Comparison of ENCODE assay signal across 9 cellular contexts in genomic region chr5:68661237-68661636, GRCh38.
DNase-seq lines count a peak whose midpoint lies in the region; ATAC-seq and TF ChIP-seq lines count a peak whose summit lies in the region.
"Had no signal": no experiment of that assay in that cellular context is flagged by ENCODE, and none has a peak within 500 bp of the region (broad histone marks: within the 10 kb centered on the region; RNA-seq: fewer than 3 reads in every experiment).

No MANE protein-coding gene starts in this region.

- H3K27ac Mint-ChIP-seq in neural progenitor cell, result no peak overlapping the region

- H3F3A ChIP-seq in neural progenitor cell (ENCODE audit: low read depth), result no peaks in the 10 kb centered on the region

- H3K4me2 ChIP-seq in mammary epithelial cell (ENCODE audit: insufficient read depth, low read depth, low read length), result no peak overlapping the region
- H3K4me2 ChIP-seq in neural progenitor cell, result no peak overlapping the region

- peak; percentile 60 for TF ChIP-seq CTCF in GM12872 (IDR thresholded peaks at IDR 0.05; ENCODE audit: insufficient read depth, low read depth, low read length)
- TF ChIP-seq CTCF in mammary epithelial cell (conservative IDR thresholded peaks at IDR 0.05 in 1 of 2, IDR thresholded peaks at IDR 0.05 in 1 of 2; ENCODE audit: extremely low read depth in 1 of 2, insufficient read depth in 1 of 2, low read depth in 1 of 2, low read length in 2 of 2), result peak; percentile 41 to 62
- peak; percentile 58 for TF ChIP-seq CTCF in neural progenitor cell (IDR thresholded peaks at IDR 0.05)

- H3K4me1 Mint-ChIP-seq in neural progenitor cell, result no peaks in the 10 kb centered on the region

- DNase-seq in 8988T, result peak; percentile 15
- peak; percentile 32 for DNase-seq in mammary epithelial cell
- DNase-seq in neural progenitor cell (ENCODE audit: low spot score), result peak; percentile 42
- DNase-seq in SK-N-DZ (ENCODE audit: low spot score), result no peak
- no peak for DNase-seq in GDM1 (lab: John Stamatoyannopoulos, UW)

- dilution Hi-C loops in mammary epithelial cell (cut with HindIII; ENCODE audit: low sequenced_read_pairs), result no loop called here

- H4K20me1 ChIP-seq in mammary epithelial cell (ENCODE audit: insufficient read depth, low read length) (no peaks in the 10 kb centered on the region), neural progenitor cell (ENCODE audit: low read depth) (no peaks in the 10 kb centered on the region)

- intact Hi-C loops in mammary epithelial cell (cut with micrococcal nuclease), result loop anchor here (2.0 kb wide), 1 partner anchor 374 kb away; no protein-coding TSS in a partner anchor

- in situ Hi-C loops in mammary epithelial cell (cut with MboI; ENCODE audit: low sequenced_read_pairs in 2 of 2), result loop anchor here (25.0 kb wide), 2 partner anchors 301 to 374 kb away; no protein-coding TSS in a partner anchor

- CTCF ChIA-PET in mammary epithelial cell (lab: Charles Lee; ENCODE audit: low non-redundant PET), result interaction anchor here (0.6 kb wide), 1 partner anchor 17 kb away, joined by 13 read pairs; no protein-coding TSS in a partner anchor

- 100% methylated on average over 2 of the region's 2 CpGs for WGBS in mammary epithelial cell (ENCODE audit: low coverage, missing lambda C conversion rate)

- H3K9ac ChIP-seq in mammary epithelial cell (ENCODE audit: insufficient read depth, low read length) (no peak overlapping the region), neural progenitor cell (no peak overlapping the region)

- H3K27ac ChIP-seq in mammary epithelial cell (ENCODE audit: insufficient read depth, low read depth, low read length) (no peak overlapping the region), neural progenitor cell (no peak overlapping the region)

- ATAC-seq in HG03442 (IDR thresholded peaks at IDR 0.05; ENCODE audit: unreplicated experiment) (peak; percentile 69), HG02623 (IDR thresholded peaks at IDR 0.05; ENCODE audit: unreplicated experiment) (no peak)

- H3K36me3 Mint-ChIP-seq in neural progenitor cell, result no peaks in the 10 kb centered on the region

- H3K36me3 ChIP-seq in mammary epithelial cell (ENCODE audit: insufficient read depth, low read length), result no peaks in the 10 kb centered on the region
- no peaks in the 10 kb centered on the region for H3K36me3 ChIP-seq in neural progenitor cell
- H3K36me3 ChIP-seq: HAP-1 had no signal

- H3K27me3 ChIP-seq in mammary epithelial cell (ENCODE audit: insufficient read depth, low read length), result no peaks in the 10 kb centered on the region
- no peaks in the 10 kb centered on the region for H3K27me3 ChIP-seq in neural progenitor cell

- peaks cover 4% of the 10 kb centered on the region for H3K9me3 Mint-ChIP-seq in neural progenitor cell

- H3K4me3 ChIP-seq in mammary epithelial cell (replicated peaks in 1 of 3; ENCODE audit: insufficient read depth in 1 of 3, low read depth in 2 of 3, low read length in 3 of 3), result no peak overlapping the region
- no peak overlapping the region for H3K4me3 ChIP-seq in neural progenitor cell
- H3K4me3 ChIP-seq: HAP-1 had no signal

- H3K27me3 Mint-ChIP-seq in neural progenitor cell (ENCODE audit: insufficient read depth, low read depth), result no peaks in the 10 kb centered on the region

- no TSS peak for BruUV-seq in mammary epithelial cell (replicated peaks; lab: Mats Ljungman, UMichigan)

- no peaks in the 10 kb centered on the region for H3K79me2 ChIP-seq in mammary epithelial cell (ENCODE audit: insufficient read depth, low read length)
- no peaks in the 10 kb centered on the region for H3K79me2 ChIP-seq in neural progenitor cell (ENCODE audit: low read depth)

- H2AFZ ChIP-seq in mammary epithelial cell (ENCODE audit: low read depth, low read length) (no peak overlapping the region), neural progenitor cell (replicated peaks) (no peak overlapping the region)

- H3K9me3 ChIP-seq in mammary epithelial cell (replicated peaks; ENCODE audit: insufficient read depth, low read length) (no peaks in the 10 kb centered on the region), neural progenitor cell (ENCODE audit: low read depth) (no peaks in the 10 kb centered on the region)
- H3K9me3 ChIP-seq: HAP-1 had no signal

- no peak overlapping the region for H3K4me3 Mint-ChIP-seq in neural progenitor cell

- H3K4me1 ChIP-seq in mammary epithelial cell (ENCODE audit: insufficient read depth, low read length), result no peaks in the 10 kb centered on the region
- no peaks in the 10 kb centered on the region for H3K4me1 ChIP-seq in neural progenitor cell
- H3K4me1 ChIP-seq: HAP-1 had no signal

Comparison
In these comparisons a context has a peak if more than half of its experiments do, and no peak if none do; other contexts are left out.
1. DNase-seq: peak in 8988T (single experiment), mammary epithelial cell (single experiment) and neural progenitor cell (single experiment); none in SK-N-DZ (single experiment) and GDM1 (single experiment).
2. Peak in every context shown above with its lines, with median percentiles within 50 percentile points of each other: CTCF ChIP-seq.